In the genomic region with DNA sequence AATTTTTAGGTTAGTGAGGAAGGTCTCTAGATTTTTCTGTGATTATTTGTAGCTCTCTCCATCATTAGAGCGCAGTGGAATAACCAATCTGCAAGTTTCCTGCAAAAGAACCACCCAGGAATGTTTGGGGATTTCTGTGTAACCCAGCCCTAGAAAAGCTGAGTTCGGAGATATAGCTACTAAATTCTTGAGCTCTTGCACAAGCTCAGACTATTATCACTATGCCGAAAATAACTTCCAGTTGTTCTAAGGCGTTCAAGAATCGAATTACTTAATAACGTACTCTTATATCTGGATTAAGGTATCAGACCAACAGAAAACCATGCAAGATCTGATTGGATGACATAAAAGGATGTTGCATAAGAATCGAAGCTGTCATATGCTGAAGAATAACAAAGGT, we compare ENCODE assay signal across 30 cellular contexts. TPM values are rescaled to one million over a fixed set of nuclear protein-coding genes. Genes with fewer than 3 reads are reported as not detected.
DNase-seq lines count a peak whose midpoint lies in the region; ATAC-seq and TF ChIP-seq lines count a peak whose summit lies in the region.
"Had no signal": no experiment of that assay in that cellular context is flagged by ENCODE, and none has a peak within 500 bp of the region (broad histone marks: within the 10 kb centered on the region; RNA-seq: fewer than 3 reads in every experiment).

No MANE protein-coding gene starts in this region.

- no peak overlapping the region for H3K4me3 Mint-ChIP-seq in MCF 10A (ENCODE audit: unreplicated experiment)
- H3K4me3 Mint-ChIP-seq in chondrocyte (ENCODE audit: unreplicated experiment): no peak overlapping the region
- H3K4me3 Mint-ChIP-seq in CD8-positive, alpha-beta memory T cell: no peak overlapping the region
- H3K4me3 Mint-ChIP-seq: activated CD8-positive, alpha-beta memory T cell treated with anti-CD3 and anti-CD28 coated beads, Interleukin-2, amount 10 ng/mL, durations not matched to agents 7 days and 5 days; CD4-positive, CD25-positive, alpha-beta regulatory T cell; naive B cell; T-cell had no signal

- H3K27me3 ChIP-seq in breast epithelium (no peaks in the 10 kb centered on the region), foreskin keratinocyte (no peaks in the 10 kb centered on the region), tibial artery (no peaks in the 10 kb centered on the region)
- H3K27me3 ChIP-seq in CD8-positive, alpha-beta memory T cell (ENCODE audit: insufficient read depth, low read length, poor library complexity, severe bottlenecking): no peaks in the 10 kb centered on the region
- H3K27me3 ChIP-seq: Peyer's patch, sigmoid colon, SJSA1, upper lobe of left lung had no signal

- H3K4me3 ChIP-seq in breast epithelium: no peak overlapping the region
- H3K4me3 ChIP-seq in tibial artery: no peak overlapping the region
- no peak overlapping the region for H3K4me3 ChIP-seq in CD8-positive, alpha-beta memory T cell (ENCODE audit: low read length)
- H3K4me3 ChIP-seq: K562, Peyer's patch, sigmoid colon, SJSA1, upper lobe of left lung had no signal

- H3K27me3 Mint-ChIP-seq in MCF 10A (ENCODE audit: insufficient read depth, unreplicated experiment): no peaks in the 10 kb centered on the region
- no peaks in the 10 kb centered on the region for H3K27me3 Mint-ChIP-seq in chondrocyte (ENCODE audit: low read depth)
- peaks cover 0 to 13% of the 10 kb centered on the region in 2 donors for H3K27me3 Mint-ChIP-seq in CD8-positive, alpha-beta memory T cell
- H3K27me3 Mint-ChIP-seq: CD4-positive, CD25-positive, alpha-beta regulatory T cell; progenitor cell of endocrine pancreas had no signal

- no peak for TF ChIP-seq CTCF in MCF 10A (IDR thresholded peaks at IDR 0.05; ENCODE audit: unreplicated experiment)
- TF ChIP-seq CTCF in breast epithelium (IDR thresholded peaks at IDR 0.05): no peak
- no peak for TF ChIP-seq CTCF in chondrocyte (IDR thresholded peaks at IDR 0.05)
- TF ChIP-seq CTCF in foreskin keratinocyte (conservative IDR thresholded peaks at IDR 0.05): no peak
- TF ChIP-seq CTCF in tibial artery (IDR thresholded peaks at IDR 0.05): no peak

- no peaks in the 10 kb centered on the region for H3K36me3 Mint-ChIP-seq in MCF 10A (ENCODE audit: insufficient read depth, unreplicated experiment)
- no peaks in the 10 kb centered on the region for H3K36me3 Mint-ChIP-seq in chondrocyte (ENCODE audit: low read depth)
- H3K36me3 Mint-ChIP-seq in CD8-positive, alpha-beta memory T cell: no peaks in the 10 kb centered on the region
- H3K36me3 Mint-ChIP-seq: CD4-positive, CD25-positive, alpha-beta regulatory T cell; T-cell had no signal

- H3K9me3 Mint-ChIP-seq in MCF 10A (ENCODE audit: unreplicated experiment) (no peaks in the 10 kb centered on the region), chondrocyte (ENCODE audit: low read depth) (peaks cover 2% of the 10 kb centered on the region)
- no peaks in the 10 kb centered on the region for H3K9me3 Mint-ChIP-seq in CD8-positive, alpha-beta memory T cell
- H3K9me3 Mint-ChIP-seq: CD4-positive, CD25-positive, alpha-beta regulatory T cell; T-cell had no signal

- ATAC-seq in foreskin keratinocyte (no peak), SK-N-SH treated with all-trans-retinoic acid at 6 μM for 48 hours (no peak)
- ATAC-seq: activated CD8-positive, alpha-beta memory T cell treated with anti-CD3 and anti-CD28 coated beads, Interleukin-2, amount 10 ng/mL, durations not matched to agents 7 days and 5 days; K562; T-cell had no signal

- H3K4me1 Mint-ChIP-seq in MCF 10A (ENCODE audit: insufficient read depth, unreplicated experiment) (peaks cover 42% of the 10 kb centered on the region), chondrocyte (ENCODE audit: low read depth) (peaks cover 47% of the 10 kb centered on the region)
- no peaks in the 10 kb centered on the region for H3K4me1 Mint-ChIP-seq in CD8-positive, alpha-beta memory T cell

- peak overlapping the region; percentile 96 for H3K27ac Mint-ChIP-seq in MCF 10A (ENCODE audit: low read depth, unreplicated experiment)
- H3K27ac Mint-ChIP-seq in chondrocyte (ENCODE audit: unreplicated experiment): peak overlapping the region; percentile 78
- no peak overlapping the region for H3K27ac Mint-ChIP-seq in CD8-positive, alpha-beta memory T cell
- H3K27ac Mint-ChIP-seq: activated CD8-positive, alpha-beta memory T cell treated with anti-CD3 and anti-CD28 coated beads, Interleukin-2, amount 10 ng/mL, durations not matched to agents 7 days and 5 days; CD4-positive, CD25-positive, alpha-beta regulatory T cell; progenitor cell of endocrine pancreas; T-cell had no signal

- POLR2A ChIA-PET in MCF 10A (lab: Yijun Ruan, JAX): interaction anchor here (0.5 to 5.5 kb wide), 21 partner anchors 8 to 1868 kb away, joined by 3 to 69 read pairs (median 3); no protein-coding TSS in a partner anchor
- POLR2A ChIA-PET in CD8-positive, alpha-beta memory T cell (lab: Charles Lee): no interaction called here

- TF ChIP-seq POLR2A in breast epithelium (IDR thresholded peaks at IDR 0.05): no peak

- H3K27ac ChIP-seq in breast epithelium (no peak overlapping the region), foreskin keratinocyte (peak overlapping the region; percentile 99), tibial artery (peak overlapping the region; percentile 69 to 75)
- H3K27ac ChIP-seq in CD8-positive, alpha-beta memory T cell (ENCODE audit: low read depth, low read length): no peak overlapping the region
- H3K27ac ChIP-seq: 22Rv1, neutrophil, Peyer's patch, upper lobe of left lung had no signal

- no peaks in the 10 kb centered on the region for H3K4me1 ChIP-seq in breast epithelium
- peaks cover 18% of the 10 kb centered on the region for H3K4me1 ChIP-seq in foreskin keratinocyte
- peaks cover 7 to 40% (median 16%) of the 10 kb centered on the region in 4 donors for H3K4me1 ChIP-seq in tibial artery
- H3K4me1 ChIP-seq in CD8-positive, alpha-beta memory T cell (ENCODE audit: insufficient read depth, low read length): no peaks in the 10 kb centered on the region

- CTCF ChIA-PET in MCF 10A (lab: Yijun Ruan, JAX): interaction anchor here (0.6 to 1.9 kb wide), 6 partner anchors 8 to 494 kb away, joined by 3 to 11 read pairs (median 3); partner anchors contain the start of gene LAMC2
- CTCF ChIA-PET in CD8-positive, alpha-beta memory T cell (lab: Charles Lee): no interaction called here

- no TSS peak for BruUV-seq in MCF 10A (replicated peaks; lab: Mats Ljungman, UMichigan)

- H3K9me3 ChIP-seq in breast epithelium (no peaks in the 10 kb centered on the region), tibial artery (no peaks in the 10 kb centered on the region)
- no peaks in the 10 kb centered on the region for H3K9me3 ChIP-seq in CD8-positive, alpha-beta memory T cell (ENCODE audit: low read length)
- H3K9me3 ChIP-seq: neutrophil, Peyer's patch, sigmoid colon, SJSA1, upper lobe of left lung had no signal

- DNase-seq in MCF 10A (ENCODE audit: unreplicated experiment) (no peak), breast epithelium (ENCODE audit: low spot score in 2 of 2) (no peak), chondrocyte (ENCODE audit: low spot score) (no peak), foreskin keratinocyte (peak in 1 of 2 donors; percentile 8), tibial artery (no peak), T1000 (lab: John Stamatoyannopoulos, UW) (no peak)
- no peak for DNase-seq in CD8-positive, alpha-beta memory T cell
- DNase-seq: activated CD4-positive, alpha-beta T cell treated with anti-CD3 and anti-CD28 coated beads, Interleukin-2, amount 50 U/mL, for 4 hours; activated CD8-positive, alpha-beta memory T cell treated with anti-CD3 and anti-CD28 coated beads, Interleukin-2, amount 10 ng/mL, durations not matched to agents 7 days and 5 days; activated T-cell treated with anti-CD3 and anti-CD28 coated beads, Interleukin-2, amount 50 U/mL, for 48 hours; AML-193; CD4-positive, CD25-positive, alpha-beta regulatory T cell; DND-41; islet precursor cell; naive B cell; NCI-H1105; NCI-H187 treated with DMSO at 0.1 percent for 48 hours; NCI-H2171; NCI-H82; Peyer's patch; sigmoid colon; stimulated activated CD4-positive, alpha-beta T cell treated with anti-CD3 and anti-CD28 coated beads, Interleukin-4, amount 100 ng/mL, for 4 hours; T-cell; upper lobe of left lung had no signal

- no peaks in the 10 kb centered on the region for H3K36me3 ChIP-seq in breast epithelium
- H3K36me3 ChIP-seq in tibial artery: no peaks in the 10 kb centered on the region
- no peaks in the 10 kb centered on the region for H3K36me3 ChIP-seq in CD8-positive, alpha-beta memory T cell (ENCODE audit: insufficient read depth, low read length)
- H3K36me3 ChIP-seq: neutrophil, Peyer's patch, sigmoid colon, SJSA1, upper lobe of left lung had no signal

- intact Hi-C loops in MCF 10A (cut with micrococcal nuclease) (no loop called here), breast epithelium (cut with DNase I; ENCODE audit: low total_unique reads) (no loop called here), tibial artery (cut with DNase I; ENCODE audit: low total_unique reads) (no loop called here)

TF ChIP-seq in SK-N-SH treated with all-trans-retinoic acid at 6 μM for 48 hours, 23 proteins besides CTCF, POLR2A, EP300 and RAD21 (continues in another document):
- TF ChIP-seq POU6F1 (CRISPR knock-in tag; IDR thresholded peaks at IDR 0.05; ENCODE audit: borderline replicate concordance, low read depth): no peak
- TF ChIP-seq ZFP30 (CRISPR knock-in tag; IDR thresholded peaks at IDR 0.05): no peak
- TF ChIP-seq ZFP3 (CRISPR knock-in tag; IDR thresholded peaks at IDR 0.05): no peak
- no peak for TF ChIP-seq GLIS3 (CRISPR knock-in tag; IDR thresholded peaks at IDR 0.05)
- no peak for TF ChIP-seq BACH2 (CRISPR knock-in tag; IDR thresholded peaks at IDR 0.05; ENCODE audit: borderline replicate concordance)
- no peak for TF ChIP-seq RARB (CRISPR knock-in tag; IDR thresholded peaks at IDR 0.05)
- TF ChIP-seq ZNF8 (CRISPR knock-in tag; IDR thresholded peaks at IDR 0.05): no peak
- TF ChIP-seq SNAI2 (CRISPR knock-in tag; IDR thresholded peaks at IDR 0.05): no peak

RNA-seq across cellular contexts. Expression of gene LAMC2, which starts 7.6 kb away (rescaled TPM):
- total RNA-seq in MCF 10A (2022) (751 and 884 TPM in 2 replicates), breast epithelium (10 to 100 TPM in 2 of 3 donors, 1 to 10 TPM in 1; 3.0 to 20.3 (median 16.4) TPM), chondrocyte (13.8 to 20.1 TPM (median 14.5 TPM) in 3 replicates), foreskin keratinocyte (3,836 and 7,314 TPM in 2 replicates)
- 1,652 and 2,714 TPM in 2 replicates for polyA plus RNA-seq in foreskin keratinocyte
- total RNA-seq in CD8-positive, alpha-beta memory T cell: not detected
- not detected for polyA plus RNA-seq in CD8-positive, alpha-beta memory T cell
- total RNA-seq: activated CD8-positive, alpha-beta memory T cell treated with anti-CD3 and anti-CD28 coated beads, Interleukin-2, amount 10 ng/mL, durations not matched to agents 7 days and 5 days; CD4-positive, CD25-positive, alpha-beta regulatory T cell had no signal
- polyA plus RNA-seq: CD4-positive, CD25-positive, alpha-beta regulatory T cell had no signal

Comparison
In these comparisons a context has a peak if more than half of its experiments do, and no peak if none do; other contexts are left out.
1. RNA of gene LAMC2, which starts 7.6 kb away (total RNA-seq): 3,836 to 7,314 TPM in foreskin keratinocyte and 751 to 884 TPM in MCF 10A; 3.0 to 20.3 TPM in breast epithelium, 13.8 to 20.1 TPM in chondrocyte and not detected in CD8-positive, alpha-beta memory T cell; every median in the first group is over 10 times any median in the second.
2. H3K27ac Mint-ChIP-seq: peak in MCF 10A (single experiment) and chondrocyte (single experiment); none in CD8-positive, alpha-beta memory T cell (0 of 8).
3. H3K27ac ChIP-seq: peak in foreskin keratinocyte (single experiment) and tibial artery (2 of 2); none in breast epithelium (0 of 2) and CD8-positive, alpha-beta memory T cell (single experiment).